ENCODE assay signal across 19 cellular contexts in genomic region chr7:141686670-141687069, GRCh38. TPM values are rescaled to one million over a fixed set of nuclear protein-coding genes. Genes with fewer than 3 reads are reported as not detected.
A peak's percentile ranks its signal among the peaks of the same experiment; 100 is the strongest.
DNase-seq lines count a peak whose midpoint lies in the region; ATAC-seq and TF ChIP-seq lines count a peak whose summit lies in the region.
"Had no signal": no experiment of that assay in that cellular context is flagged by ENCODE, and none has a peak within 500 bp of the region (broad histone marks: within the 10 kb centered on the region; RNA-seq: fewer than 3 reads in every experiment).

No MANE protein-coding gene starts in this region.

- H4K20me1 ChIP-seq in GM23338 (replicated peaks; ENCODE audit: insufficient read depth) (peaks cover 9% of the 10 kb centered on the region; the same call in 1 of the 2 replicates), osteoblast (ENCODE audit: insufficient read depth, low read length) (peaks cover 16% of the 10 kb centered on the region)

- H3K4me3 ChIP-seq in GM23338, result no peak overlapping the region
- peak overlapping the region in 1 of 2 donors; percentile 34 for H3K4me3 ChIP-seq in ascending aorta
- H3K4me3 ChIP-seq in heart right ventricle, result peak overlapping the region in 2 of 10 donors; percentile 21 to 29
- no peak overlapping the region for H3K4me3 ChIP-seq in osteoblast (ENCODE audit: insufficient read depth, low read length)
- H3K4me3 ChIP-seq in Caco-2 (ENCODE audit: low read depth, low read length), result no peak overlapping the region
- H3K4me3 ChIP-seq: A549, GM12878 had no signal

- H3K9me3 ChIP-seq in ascending aorta (no peaks in the 10 kb centered on the region), heart right ventricle (no peaks in the 10 kb centered on the region), osteoblast (ENCODE audit: low read depth, low read length) (no peaks in the 10 kb centered on the region), Caco-2 (no peaks in the 10 kb centered on the region)
- H3K9me3 ChIP-seq: A549 had no signal

- intact Hi-C loops in ascending aorta (cut with DNase I) (no loop called here), heart right ventricle (cut with DNase I) (no loop called here), Caco-2 (cut with micrococcal nuclease; ENCODE audit: unreplicated experiment) (no loop called here)

- POLR2A ChIA-PET in Caco-2 (lab: Charles Lee), result no interaction called here

- H3K36me3 Mint-ChIP-seq in GM23338 (ENCODE audit: low read depth) (peaks cover 5% of the 10 kb centered on the region; the same call in 2 of the 3 replicates), Caco-2 (ENCODE audit: insufficient read depth, unreplicated experiment) (peaks cover 22% of the 10 kb centered on the region)

- H3K27me3 Mint-ChIP-seq in GM23338 (ENCODE audit: insufficient read depth, low read depth, poor library complexity), result no peaks in the 10 kb centered on the region
- no peaks in the 10 kb centered on the region for H3K27me3 Mint-ChIP-seq in Caco-2 (ENCODE audit: insufficient read depth, unreplicated experiment)

- no peak for ATAC-seq in GM23338
- ATAC-seq in heart right ventricle, result peak; percentile 47 to 77 (median 58)
- no peak for ATAC-seq in GM19328 (IDR thresholded peaks at IDR 0.05; ENCODE audit: unreplicated experiment)
- no peak for ATAC-seq in GM21786 (IDR thresholded peaks at IDR 0.05; ENCODE audit: unreplicated experiment)
- ATAC-seq: A549, GM12878 had no signal

- H3K27ac ChIP-seq in GM23338 (ENCODE audit: low read depth) (0 out of 2 replicates have a peak overlapping the region, but pooled peaks have one; percentile 29), ascending aorta (peak overlapping the region; percentile 42 to 55), heart right ventricle (peak overlapping the region in 4 of 10 donors; percentile 2 to 39 (median 15)), osteoblast (ENCODE audit: low read depth, low read length) (no peak overlapping the region)
- H3K27ac ChIP-seq: A549 had no signal

- no peaks in the 10 kb centered on the region for H3K9me3 Mint-ChIP-seq in GM23338
- H3K9me3 Mint-ChIP-seq in Caco-2 (ENCODE audit: unreplicated experiment), result no peaks in the 10 kb centered on the region

- H3K9me2 ChIP-seq in GM23338 (ENCODE audit: insufficient read depth), result no peaks in the 10 kb centered on the region

- H3K4me2 ChIP-seq in GM23338 (no peak overlapping the region), osteoblast (ENCODE audit: insufficient read depth, low read length) (peak overlapping the region; percentile 7)
- H3K4me2 ChIP-seq: A549 had no signal

- H3K27ac Mint-ChIP-seq in GM23338 (no peak overlapping the region), Caco-2 (ENCODE audit: unreplicated experiment) (no peak overlapping the region)

- TF ChIP-seq CTCF in GM23338 (conservative IDR thresholded peaks at IDR 0.05; ENCODE audit: low read depth in 2 of 2) (no peak), ascending aorta (IDR thresholded peaks at IDR 0.05) (no peak), heart right ventricle (IDR thresholded peaks at IDR 0.05) (no peak), osteoblast (IDR thresholded peaks at IDR 0.05; ENCODE audit: extremely low read depth, low read depth, low read length) (no peak), Caco-2 (IDR thresholded peaks at IDR 0.05; ENCODE audit: insufficient read depth in 1 of 2, low read depth in 1 of 2, low read length in 1 of 2, severe bottlenecking in 1 of 2, unreplicated experiment in 1 of 2) (no peak)

- no peaks in the 10 kb centered on the region for H3F3A ChIP-seq in GM23338 (replicated peaks; ENCODE audit: low read depth)

- H2AFZ ChIP-seq in GM23338 (no peak overlapping the region), osteoblast (ENCODE audit: low read length) (no peak overlapping the region)

- H3K4me1 Mint-ChIP-seq in GM23338 (peaks cover 26% of the 10 kb centered on the region), Caco-2 (ENCODE audit: low read depth, unreplicated experiment) (peaks cover 7% of the 10 kb centered on the region)

- H3K36me3 ChIP-seq in GM23338 (ENCODE audit: insufficient read depth) (no peaks in the 10 kb centered on the region), ascending aorta (peaks cover 17 to 19% of the 10 kb centered on the region in 2 donors), heart right ventricle (peaks cover 0 to 52% (median 19%) of the 10 kb centered on the region in 9 donors), osteoblast (ENCODE audit: insufficient read depth, low read length) (peaks cover 8% of the 10 kb centered on the region), Caco-2 (ENCODE audit: control insufficient read depth, insufficient read depth, low read length) (no peaks in the 10 kb centered on the region)

- no peak for DNase-seq in GM23338 (ENCODE audit: low spot score)
- no peak for DNase-seq in ascending aorta (ENCODE audit: low spot score in 2 of 2)
- no peak for DNase-seq in heart right ventricle
- no peak for DNase-seq in osteoblast (ENCODE audit: insufficient read length, low spot score, missing footprints)
- no peak for DNase-seq in NCI-H146 (lab: John Stamatoyannopoulos, UW)
- DNase-seq in Caco-2, result no peak
- DNase-seq: AML-193, Calu3, DMS79, NCI-H1436, NCI-H2081 treated with DMSO at 0.1 percent for 48 hours, NCI-H524 treated with DMSO at 0.1 percent for 48 hours had no signal

- peaks cover 16% of the 10 kb centered on the region for H3K4me1 ChIP-seq in GM23338 (ENCODE audit: insufficient read depth)
- peaks cover 0 to 6% of the 10 kb centered on the region in 2 donors for H3K4me1 ChIP-seq in ascending aorta
- H3K4me1 ChIP-seq in heart right ventricle, result peaks cover 0 to 27% (median 8%) of the 10 kb centered on the region in 9 donors
- H3K4me1 ChIP-seq in osteoblast (ENCODE audit: insufficient read depth, low read length), result peaks cover 9% of the 10 kb centered on the region
- H3K4me1 ChIP-seq in Caco-2, result no peaks in the 10 kb centered on the region
- H3K4me1 ChIP-seq: A549 had no signal

- no TSS peak for BruUV-seq in Caco-2 (replicated peaks; lab: Mats Ljungman, UMichigan)

- CTCF ChIA-PET in Caco-2 (lab: Charles Lee), result no interaction called here

- H3K27me3 ChIP-seq in GM23338 (ENCODE audit: insufficient read depth) (no peaks in the 10 kb centered on the region), ascending aorta (no peaks in the 10 kb centered on the region), heart right ventricle (no peaks in the 10 kb centered on the region), osteoblast (ENCODE audit: insufficient read depth, low read length) (no peaks in the 10 kb centered on the region), Caco-2 (replicated peaks; ENCODE audit: control insufficient read depth, insufficient read depth, low read length) (no peaks in the 10 kb centered on the region)

- H3K4me3 Mint-ChIP-seq in GM23338 (no peak overlapping the region), Caco-2 (ENCODE audit: unreplicated experiment) (no peak overlapping the region)

- H3K79me2 ChIP-seq in GM23338 (replicated peaks; ENCODE audit: insufficient read depth) (peaks cover 33% of the 10 kb centered on the region), osteoblast (ENCODE audit: insufficient read depth, low read length) (peaks cover 3% of the 10 kb centered on the region)

- 50 to 60% methylated on average over 6 of the region's 6 CpGs for WGBS in heart right ventricle, 2 donors

TF ChIP-seq in GM23338, 12 proteins besides CTCF, POLR2A, EP300 and RAD21 (continues in another document):
- TF ChIP-seq EZH2 (IDR thresholded peaks at IDR 0.05; ENCODE audit: low read depth, unreplicated experiment) (no peak), CREB1 (CRISPR knock-in tag; IDR thresholded peaks at IDR 0.05; ENCODE audit: low read depth) (no peak), POLR2AphosphoS5 (IDR thresholded peaks at IDR 0.05; ENCODE audit: low read depth) (no peak), ZNF331 (CRISPR knock-in tag; IDR thresholded peaks at IDR 0.05; ENCODE audit: low read depth) (no peak)

RNA-seq across cellular contexts. Expression of gene DENND11, which starts 15.3 kb away (rescaled TPM):
- 23.9 and 29.5 TPM in 2 replicates for total RNA-seq in GM23338 (2014; rRNA removed; shearing (Covaris generic))
- polyA plus RNA-seq in GM23338 (2016; fragmentation: Nextera tagmentation; extraction: Ambion mirVana) (4.9 and 5.1 TPM in 2 replicates), heart right ventricle (1 to 10 TPM; 2.7 to 3.4 TPM)
- total RNA-seq in ascending aorta (10.4 TPM), heart right ventricle (10 to 100 TPM in 4 of 10 donors, 1 to 10 TPM in 6; 6.7 to 11.5 (median 9.3) TPM), osteoblast (7.6 and 8.0 TPM in 2 replicates), Caco-2 (2022) (33.0 and 37.0 TPM in 2 replicates)

RNA-seq across cellular contexts. Expression of gene WEE2, which starts 21.5 kb away (rescaled TPM):
- total RNA-seq in GM23338 (2014; rRNA removed; shearing (Covaris generic)), result 0.16 TPM in 1 of 2 replicates, not detected in the other
- polyA plus RNA-seq in GM23338 (2016; fragmentation: Nextera tagmentation; extraction: Ambion mirVana) (not detected in 2 replicates), heart right ventricle (not detected)
- total RNA-seq in ascending aorta (not detected), heart right ventricle (under 1 TPM in 1 of 10 donors, not detected in 9; 0.12 TPM), osteoblast (not detected in 2 replicates), Caco-2 (2022) (1.0 and 2.5 TPM in 2 replicates)
- total RNA-seq: Calu3, G401, GM12878, OCI-LY7, RPMI7951 had no signal
- polyA plus RNA-seq: A549 had no signal

RNA-seq across cellular contexts. Expression of gene SSBP1, which starts 51.5 kb away (rescaled TPM):
- total RNA-seq in GM23338 (2014; rRNA removed; shearing (Covaris generic)), result 283 and 350 TPM in 2 replicates
- polyA plus RNA-seq in GM23338 (2016; fragmentation: Nextera tagmentation; extraction: Ambion mirVana) (972 and 1,006 TPM in 2 replicates), heart right ventricle (100 to 1,000 TPM; 175 to 256 TPM)
- total RNA-seq in ascending aorta (19.2 TPM), heart right ventricle (100 to 1,000 TPM in 9 of 10 donors, 10 to 100 TPM in 1; 97.4 to 122 (median 107) TPM), osteoblast (88.3 and 96.4 TPM in 2 replicates), Caco-2 (2022) (191 and 199 TPM in 2 replicates)

Comparison
In these comparisons a context has a peak if more than half of its experiments do, and no peak if none do; other contexts are left out.
1. ATAC-seq: peak in heart right ventricle (8 of 8); none in GM23338 (single experiment), GM19328 (single experiment) and GM21786 (single experiment).